In the genomic region with DNA sequence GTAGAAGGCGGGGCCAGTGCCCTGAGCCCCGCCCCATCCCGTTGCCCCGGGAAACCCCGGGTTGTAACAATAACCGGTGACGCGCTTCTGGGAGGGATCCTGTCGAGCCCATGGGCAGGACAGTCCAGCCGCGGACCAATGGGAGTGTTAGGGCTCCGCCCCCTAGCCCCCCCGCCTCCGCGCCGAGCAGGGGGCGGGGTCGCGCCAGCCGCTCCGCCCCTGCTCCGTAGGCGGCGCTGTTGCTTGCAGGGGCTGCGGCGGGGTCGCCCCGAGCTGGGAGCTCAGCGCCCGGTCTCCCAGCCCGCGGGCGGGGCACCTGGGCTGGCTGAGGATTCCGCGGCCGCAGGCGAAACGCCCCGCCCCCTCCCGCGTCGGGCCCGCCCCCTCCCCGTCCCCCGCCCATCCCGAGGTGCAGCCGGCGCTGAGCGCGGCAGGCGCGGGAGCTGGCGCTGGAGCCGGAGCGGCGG, we compare ENCODE assay signal across 8 cellular contexts. TPM values are rescaled to one million over a fixed set of nuclear protein-coding genes. Genes with fewer than 3 reads are reported as not detected.
DNase-seq lines count a peak whose midpoint lies in the region; ATAC-seq and TF ChIP-seq lines count a peak whose summit lies in the region.

A gene (plus strand): TSS at position 407 of the 467 bp plus-strand sequence.

- DNase-seq in DMS79 (lab: John Stamatoyannopoulos, UW) (peak; percentile 93), GOT3 (lab: John Stamatoyannopoulos, UW) (peak; percentile 72), LHCN-M2 (ENCODE audit: low read depth) (peak; percentile 95), RPMI8226 (peak; percentile 99), fibroblast of pulmonary artery (ENCODE audit: low read depth) (peak; percentile 96), natural killer cell (peak; percentile 92)
- DNase-seq in activated T-helper 9 cell treated with anti-CD3 and anti-CD28 coated beads, Interleukin-2, amount 50 U/mL, for 16 hours (ENCODE audit: low read depth) = peak; percentile 91
- DNase-seq in stimulated activated naive CD4-positive, alpha-beta T cell (lab: John Stamatoyannopoulos, UW) = peak; percentile 87 to 93 (median 90)

- peak; percentile 88 to 96 (median 93) for ATAC-seq in natural killer cell

- H3K4me3 Mint-ChIP-seq in natural killer cell = peak within 1 kb of the TSS; percentile 71

- H3K9me3 Mint-ChIP-seq in natural killer cell = no peaks in the 10 kb centered on the region

- H3K4me3 ChIP-seq in fibroblast of pulmonary artery (replicated peaks; ENCODE audit: low read depth, low read length) = peak within 1 kb of the TSS; percentile 39

- TF ChIP-seq CTCF in fibroblast of pulmonary artery (IDR thresholded peaks at IDR 0.05; ENCODE audit: low read length, missing control alignments) = no peak
- no peak for TF ChIP-seq CTCF in natural killer cell (IDR thresholded peaks at IDR 0.05)

- H3K36me3 Mint-ChIP-seq in natural killer cell = no peaks in the 10 kb centered on the region

- peak within 1 kb of the TSS; percentile 67 to 86 for H3K27ac Mint-ChIP-seq in natural killer cell

- H3K4me1 Mint-ChIP-seq in natural killer cell = peaks cover 0 to 32% of the 10 kb centered on the region in 2 donors

- intact Hi-C loops in natural killer cell (cut with micrococcal nuclease) = loop anchor here (1.0 to 2.0 kb wide), 2 partner anchors 22 to 56 kb away; no protein-coding TSS in a partner anchor

- peaks cover 31 to 44% of the 10 kb centered on the region in 2 donors for H3K27me3 Mint-ChIP-seq in natural killer cell (ENCODE audit: low read depth in 2 of 2)

RNA-seq across cellular contexts. Expression of the gene that starts here (rescaled TPM):
- total RNA-seq in LHCN-M2 (2014; rRNA removed) (0.19 and 0.23 TPM in 2 replicates), natural killer cell (1 to 10 TPM; 1.2 to 3.3 (median 1.7) TPM)
- polyA plus RNA-seq in LHCN-M2 (2012) = 0.19 TPM

Comparison
In these comparisons a context has a peak if more than half of its experiments do, and no peak if none do; other contexts are left out.
1. Peak in every context shown above with its lines: DNase-seq, ATAC-seq and H3K4me3 ChIP-seq.
2. Peak in DNase-seq in LHCN-M2; RNA of the gene not detected or under 1 TPM.